Comparison of ENCODE assay signal across 20 cellular contexts in the genomic region with DNA sequence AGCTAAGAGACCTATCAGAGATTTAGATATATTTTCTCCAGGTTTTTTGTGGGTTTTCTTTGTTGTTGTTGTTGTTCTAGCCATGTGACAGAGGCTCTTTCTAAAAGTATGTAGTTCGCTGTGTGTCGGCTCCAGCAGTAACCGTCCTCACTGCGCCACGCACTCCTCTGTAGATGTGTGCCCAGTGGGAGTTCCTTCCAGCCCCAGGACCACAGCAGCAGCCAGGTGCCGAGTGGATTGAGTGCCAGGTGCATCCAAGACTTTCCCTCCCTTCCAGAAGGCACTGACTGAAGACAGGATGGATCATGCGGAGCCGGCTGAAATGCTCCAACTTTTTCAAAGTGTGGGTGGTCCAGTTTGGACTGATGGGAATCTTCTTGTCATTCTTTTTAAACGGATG. TPM values are rescaled to one million over a fixed set of nuclear protein-coding genes. Genes with fewer than 3 reads are reported as not detected.
A peak's percentile ranks its signal among the peaks of the same experiment; 100 is the strongest.
DNase-seq lines count a peak whose midpoint lies in the region; ATAC-seq, FAIRE-seq and TF ChIP-seq lines count a peak whose summit lies in the region.
"Had no signal": no experiment of that assay in that cellular context is flagged by ENCODE, and none has a peak within 500 bp of the region (broad histone marks: within the 10 kb centered on the region; RNA-seq: fewer than 3 reads in every experiment).

No MANE protein-coding gene starts in this region.

- no peak overlapping the region for H3K4me2 ChIP-seq in HepG2 (ENCODE audit: low read depth, low read length)
- H3K4me2 ChIP-seq: BLaER1 had no signal

- no peak for TF ChIP-seq CTCF in MCF 10A (IDR thresholded peaks at IDR 0.05; ENCODE audit: unreplicated experiment)
- TF ChIP-seq CTCF in breast epithelium (IDR thresholded peaks at IDR 0.05): no peak
- no peak for TF ChIP-seq CTCF in Panc1 (IDR thresholded peaks at IDR 0.05)
- TF ChIP-seq CTCF in HepG2 (CRISPR knock-in tag; IDR thresholded peaks at IDR 0.05): no peak
- no peak for TF ChIP-seq CTCF in type B pancreatic cell (conservative IDR thresholded peaks at IDR 0.05)

- H3K4me1 Mint-ChIP-seq in MCF 10A (ENCODE audit: insufficient read depth, unreplicated experiment) (no peaks in the 10 kb centered on the region), type B pancreatic cell (ENCODE audit: unreplicated experiment) (peaks cover 3% of the 10 kb centered on the region)

- H2AFZ ChIP-seq in HepG2 (ENCODE audit: low read length): no peak overlapping the region

- TF ChIP-seq EP300 in HepG2 (IDR thresholded peaks at IDR 0.05; ENCODE audit: low read depth in 2 of 2, low read length in 2 of 2): no peak
- no peak for TF ChIP-seq EP300 in HepG2 (CRISPR knock-in tag; IDR thresholded peaks at IDR 0.05; ENCODE audit: borderline replicate concordance)

- H3K4me3 Mint-ChIP-seq in MCF 10A (ENCODE audit: unreplicated experiment): no peak overlapping the region
- no peak overlapping the region for H3K4me3 Mint-ChIP-seq in type B pancreatic cell

- no peak overlapping the region for H3K4me3 ChIP-seq in breast epithelium
- no peak overlapping the region for H3K4me3 ChIP-seq in Panc1 (ENCODE audit: low read depth in 2 of 2, low read length in 2 of 2)
- H3K4me3 ChIP-seq in HepG2 (replicated peaks in 1 of 3; ENCODE audit: insufficient read depth in 1 of 3, low read depth in 2 of 3, low read length in 3 of 3): no peak overlapping the region
- no peak overlapping the region for H3K4me3 ChIP-seq in small intestine (ENCODE audit: low read depth in 1 of 2, low read length in 2 of 2)
- H3K4me3 ChIP-seq: BLaER1, SJCRH30 had no signal

- H3K27me3 ChIP-seq in breast epithelium (no peaks in the 10 kb centered on the region), Panc1 (ENCODE audit: control insufficient read depth, insufficient read depth, low read length) (no peaks in the 10 kb centered on the region), HepG2 (ENCODE audit: control insufficient read depth in 1 of 2, insufficient read depth in 2 of 2, low read length in 2 of 2) (peaks cover 0 to 14% of the 10 kb centered on the region in 2 experiments; a peak in 3 of 5 replicates), small intestine (ENCODE audit: control insufficient read depth in 2 of 2, insufficient read depth in 2 of 2, low read length in 2 of 2) (peaks cover 0 to 4% of the 10 kb centered on the region in 2 donors)
- H3K27me3 ChIP-seq: SJCRH30 had no signal

- no peaks in the 10 kb centered on the region for H3K9me3 Mint-ChIP-seq in MCF 10A (ENCODE audit: unreplicated experiment)
- no peaks in the 10 kb centered on the region for H3K9me3 Mint-ChIP-seq in type B pancreatic cell

- in situ Hi-C loops in Panc1 (cut with HindIII; ENCODE audit: low pct_unique_long_range_greater_than_20kb, low sequenced_read_pairs) (no loop called here), HepG2 (cut with HindIII; ENCODE audit: extremely low pct_ligation_motif_present, low pct_unique_long_range_greater_than_20kb) (no loop called here)

- H3K27me3 Mint-ChIP-seq in MCF 10A (ENCODE audit: insufficient read depth, unreplicated experiment) (no peaks in the 10 kb centered on the region), type B pancreatic cell (peaks cover 6% of the 10 kb centered on the region)

- H3K27ac Mint-ChIP-seq in MCF 10A (ENCODE audit: low read depth, unreplicated experiment) (no peak overlapping the region), type B pancreatic cell (no peak overlapping the region)

- H3K4me1 ChIP-seq in breast epithelium (no peaks in the 10 kb centered on the region), Panc1 (ENCODE audit: control insufficient read depth, insufficient read depth, low read length) (no peaks in the 10 kb centered on the region), HepG2 (ENCODE audit: insufficient read depth, low read length) (no peaks in the 10 kb centered on the region), small intestine (ENCODE audit: control insufficient read depth in 2 of 2, insufficient read depth in 1 of 2, low read depth in 1 of 2, low read length in 1 of 2) (no peaks in the 10 kb centered on the region)
- H3K4me1 ChIP-seq: SJCRH30 had no signal

- POLR2A ChIA-PET in MCF 10A (lab: Yijun Ruan, JAX): no interaction called here
- POLR2A ChIA-PET in Panc1 (lab: Charles Lee): no interaction called here
- POLR2A ChIA-PET in HepG2 (lab: Yijun Ruan, JAX): no interaction called here

- H3K36me3 ChIP-seq in breast epithelium (no peaks in the 10 kb centered on the region), Panc1 (ENCODE audit: control insufficient read depth, insufficient read depth, low read length) (no peaks in the 10 kb centered on the region), HepG2 (replicated peaks in 1 of 2; ENCODE audit: control insufficient read depth in 1 of 2, insufficient read depth in 2 of 2, low read length in 2 of 2) (peaks cover 3 to 33% of the 10 kb centered on the region in 2 experiments; a peak in 3 of 5 replicates), small intestine (ENCODE audit: control insufficient read depth in 2 of 2, insufficient read depth in 2 of 2, low read length in 2 of 2) (peaks cover 9 to 25% of the 10 kb centered on the region in 2 donors)
- H3K36me3 ChIP-seq: SJCRH30 had no signal

- intact Hi-C loops in MCF 10A (cut with micrococcal nuclease) (no loop called here), breast epithelium (cut with DNase I; ENCODE audit: low total_unique reads) (no loop called here), Panc1 (cut with micrococcal nuclease; ENCODE audit: unreplicated experiment) (no loop called here), HepG2 (cut with micrococcal nuclease; ENCODE audit: unreplicated experiment) (no loop called here)

- FAIRE-seq in HepG2 (lab: Jason Lieb, UNC) (no peak), small intestine (lab: Jason Lieb, UNC) (no peak)

- CTCF ChIA-PET in MCF 10A (lab: Yijun Ruan, JAX): interaction anchor here (0.7 to 1.8 kb wide), 4 partner anchors 9 to 70 kb away, joined by 3 to 5 read pairs (median 4); no protein-coding TSS in a partner anchor
- CTCF ChIA-PET in Panc1 (lab: Charles Lee): no interaction called here
- CTCF ChIA-PET in HepG2 (lab: Yijun Ruan, JAX; ENCODE audit: low intra/inter-chr PET ratio, low total read pairs): no interaction called here

- no peak overlapping the region for H3K9ac ChIP-seq in HepG2 (ENCODE audit: insufficient read depth, low read depth, low read length)
- H3K9ac ChIP-seq: BLaER1 had no signal

- no peak for TF ChIP-seq RAD21 in HepG2 (CRISPR knock-in tag; IDR thresholded peaks at IDR 0.05)

- DNase-seq in MCF 10A (ENCODE audit: unreplicated experiment) (no peak), breast epithelium (ENCODE audit: low spot score in 2 of 2) (no peak), Panc1 (ENCODE audit: low read depth, low spot score) (no peak), HepG2 (ENCODE audit: low spot score) (no peak), type B pancreatic cell (ENCODE audit: extremely low spot score, unreplicated experiment) (peak; percentile 29), NK-92 (lab: John Stamatoyannopoulos, UW; ENCODE audit: unreplicated experiment) (no peak), small intestine (no peak), DMS53 (lab: John Stamatoyannopoulos, UW) (no peak)
- DNase-seq: COR-L47, DMS79, GDM1, GOT3, Karpas-422, NCI-H187 treated with DMSO at 0.1 percent for 48 hours, NCI-H510A, NCI-H82 had no signal

- H3K79me2 ChIP-seq in HepG2 (ENCODE audit: insufficient read depth, low read length): no peaks in the 10 kb centered on the region

- 97% methylated on average over 9 of the region's 9 CpGs for WGBS in HepG2 (ENCODE audit: low lambda C conversion rate)
- 90 to 95% (median 91%) methylated on average over 9 of the region's 9 CpGs for WGBS in small intestine, 3 donors

- TF ChIP-seq POLR2A in breast epithelium (IDR thresholded peaks at IDR 0.05): no peak
- no peak for TF ChIP-seq POLR2A in HepG2 (IDR thresholded peaks at IDR 0.05; ENCODE audit: insufficient read depth in 1 of 2, low read depth in 2 of 2, low read length in 2 of 2)

- BruUV-seq in MCF 10A (replicated peaks; lab: Mats Ljungman, UMichigan) (TSS peak; percentile 79), Panc1 (replicated peaks; lab: Mats Ljungman, UMichigan) (TSS peak; percentile 88), HepG2 (replicated peaks; lab: Mats Ljungman, UMichigan) (TSS peak; percentile 41)

- H4K20me1 ChIP-seq in HepG2 (ENCODE audit: insufficient read depth, low read length): no peaks in the 10 kb centered on the region

- no peaks in the 10 kb centered on the region for H3K9me3 ChIP-seq in breast epithelium
- no peaks in the 10 kb centered on the region for H3K9me3 ChIP-seq in Panc1 (ENCODE audit: control insufficient read depth, insufficient read depth, low read depth, low read length)
- no peaks in the 10 kb centered on the region for H3K9me3 ChIP-seq in HepG2 (ENCODE audit: low read length)
- H3K9me3 ChIP-seq in small intestine (ENCODE audit: control insufficient read depth, low read depth): no peaks in the 10 kb centered on the region
- H3K9me3 ChIP-seq: BLaER1, SJCRH30 had no signal

- H3K27ac ChIP-seq in breast epithelium (no peak overlapping the region), Panc1 (ENCODE audit: low read length) (no peak overlapping the region), HepG2 (ENCODE audit: extremely low read length, insufficient read depth, low read length) (no peak overlapping the region), small intestine (ENCODE audit: low read depth in 1 of 2, low read length in 1 of 2) (no peak overlapping the region)
- H3K27ac ChIP-seq: 22Rv1, BLaER1 had no signal

- H3K36me3 Mint-ChIP-seq in MCF 10A (ENCODE audit: insufficient read depth, unreplicated experiment) (peaks cover 25% of the 10 kb centered on the region), type B pancreatic cell (peaks cover 12% of the 10 kb centered on the region)

- ATAC-seq in Panc1: no peak
- no peak for ATAC-seq in HepG2

RNA-seq across cellular contexts. Expression of gene WDR86, which starts 31.8 kb away (rescaled TPM):
- total RNA-seq in MCF 10A (2022) (not detected in 2 replicates), breast epithelium (10 to 100 TPM; 15.5 to 61.5 (median 57.0) TPM), Panc1 (2021; ENCODE audit: unreplicated experiment) (0.72 TPM), HepG2 (2016; rRNA removed; fragmentation: Illumina TruSeq; extraction: Trizol) (0.11 TPM in 1 of 2 replicates, not detected in the other), type B pancreatic cell (ENCODE audit: low replicate concordance) (13.0 and 83.0 TPM in 2 replicates)
- 1.2 TPM for polyA plus RNA-seq in Panc1 (2012; ENCODE audit: insufficient read length)
- total RNA-seq in HepG2 (2016; cell fraction: cytosol; rRNA removed; fragmentation: Illumina TruSeq; extraction: Trizol; ENCODE audit: low read depth): not detected in 2 replicates
- total RNA-seq in HepG2 (2016; cell fraction: insoluble cytoplasmic fraction; rRNA removed; fragmentation: Illumina TruSeq; extraction: Trizol): not detected in 2 replicates
- 0.24 TPM in 1 of 2 replicates, not detected in the other for total RNA-seq in HepG2 (2016; cell fraction: membrane; rRNA removed; fragmentation: Illumina TruSeq; extraction: Trizol)
- total RNA-seq in HepG2 (2016; cell fraction: nucleus; rRNA removed; fragmentation: Illumina TruSeq; extraction: Trizol): 0.50 TPM in 1 of 2 replicates, not detected in the other
- polyA plus RNA-seq in HepG2 (2011; rRNA removed) (2.9 and 4.3 TPM in 2 replicates), small intestine (1 to 10 TPM in 2 of 3 donors, not detected in 1; 1.1 to 1.8 TPM)
- 1.2 and 2.5 TPM in 2 replicates for polyA plus RNA-seq in HepG2 (2011; cell fraction: cytosol; rRNA removed)
- polyA plus RNA-seq in HepG2 (2011; cell fraction: nucleus; rRNA removed): 22.1 and 28.5 TPM in 2 replicates
- 1.7 and 1.9 TPM in 2 replicates for polyA plus RNA-seq in HepG2 (2012)
- polyA plus RNA-seq in HepG2 (2016; cell fraction: cytosol; fragmentation: Illumina TruSeq; extraction: Trizol; ENCODE audit: low read depth): 0.14 TPM in 1 of 2 replicates, not detected in the other
- polyA plus RNA-seq in HepG2 (2016; cell fraction: insoluble cytoplasmic fraction; fragmentation: Illumina TruSeq; extraction: Trizol; ENCODE audit: low read depth): not detected in 2 replicates
- polyA plus RNA-seq in HepG2 (2016; cell fraction: membrane; fragmentation: Illumina TruSeq; extraction: Trizol; ENCODE audit: low read depth): 0.15 and 0.16 TPM in 2 replicates
- polyA plus RNA-seq in HepG2 (2016; cell fraction: nucleus; fragmentation: Illumina TruSeq; extraction: Trizol; ENCODE audit: insufficient read depth, low read depth): 0.61 TPM in 1 of 2 replicates, not detected in the other
- polyA minus RNA-seq in HepG2 (2011; rRNA and poly(A)+ RNA removed; ENCODE audit: low replicate concordance): 3.2 TPM in 1 of 2 replicates, not detected in the other
- polyA minus RNA-seq in HepG2 (2011; cell fraction: cytosol; rRNA and poly(A)+ RNA removed): 0.59 and 1.6 TPM in 2 replicates
- polyA minus RNA-seq in HepG2 (2011; cell fraction: nucleus; rRNA and poly(A)+ RNA removed): 5.0 TPM in 2 replicates
- total RNA-seq: RPMI7951 had no signal

RNA-seq across cellular contexts. Expression of gene NUB1, which starts 36.4 kb away (rescaled TPM):
- 53.3 and 59.6 TPM in 2 replicates for total RNA-seq in MCF 10A (2022)
- total RNA-seq in breast epithelium: 10 to 100 TPM; 61.9 to 71.7 (median 62.7) TPM
- 50.5 TPM for total RNA-seq in Panc1 (2021; ENCODE audit: unreplicated experiment)
- 41.4 TPM for polyA plus RNA-seq in Panc1 (2012; ENCODE audit: insufficient read length)
- total RNA-seq in HepG2 (2016; rRNA removed; fragmentation: Illumina TruSeq; extraction: Trizol): 37.0 and 47.3 TPM in 2 replicates
- total RNA-seq in HepG2 (2016; cell fraction: cytosol; rRNA removed; fragmentation: Illumina TruSeq; extraction: Trizol; ENCODE audit: low read depth): 4.7 and 6.0 TPM in 2 replicates
- total RNA-seq in HepG2 (2016; cell fraction: insoluble cytoplasmic fraction; rRNA removed; fragmentation: Illumina TruSeq; extraction: Trizol): 35.2 and 42.6 TPM in 2 replicates
- 10.8 and 12.6 TPM in 2 replicates for total RNA-seq in HepG2 (2016; cell fraction: membrane; rRNA removed; fragmentation: Illumina TruSeq; extraction: Trizol)
- 18.9 and 20.1 TPM in 2 replicates for total RNA-seq in HepG2 (2016; cell fraction: nucleus; rRNA removed; fragmentation: Illumina TruSeq; extraction: Trizol)
- 26.0 and 27.1 TPM in 2 replicates for polyA plus RNA-seq in HepG2 (2011; rRNA removed)
- 19.1 and 22.8 TPM in 2 replicates for polyA plus RNA-seq in HepG2 (2011; cell fraction: cytosol; rRNA removed)
- 33.3 and 38.5 TPM in 2 replicates for polyA plus RNA-seq in HepG2 (2011; cell fraction: nucleus; rRNA removed)
- polyA plus RNA-seq in HepG2 (2012): 42.2 and 43.6 TPM in 2 replicates
- polyA plus RNA-seq in HepG2 (2016; cell fraction: cytosol; fragmentation: Illumina TruSeq; extraction: Trizol; ENCODE audit: low read depth): 2.7 and 3.1 TPM in 2 replicates
- 47.8 and 54.9 TPM in 2 replicates for polyA plus RNA-seq in HepG2 (2016; cell fraction: insoluble cytoplasmic fraction; fragmentation: Illumina TruSeq; extraction: Trizol; ENCODE audit: low read depth)
- polyA plus RNA-seq in HepG2 (2016; cell fraction: membrane; fragmentation: Illumina TruSeq; extraction: Trizol; ENCODE audit: low read depth): 6.4 and 6.9 TPM in 2 replicates
- polyA plus RNA-seq in HepG2 (2016; cell fraction: nucleus; fragmentation: Illumina TruSeq; extraction: Trizol; ENCODE audit: insufficient read depth, low read depth): 27.0 and 28.5 TPM in 2 replicates
- 32.1 and 35.9 TPM in 2 replicates for polyA minus RNA-seq in HepG2 (2011; rRNA and poly(A)+ RNA removed; ENCODE audit: low replicate concordance)
- 22.8 and 23.4 TPM in 2 replicates for polyA minus RNA-seq in HepG2 (2011; cell fraction: cytosol; rRNA and poly(A)+ RNA removed)
- polyA minus RNA-seq in HepG2 (2011; cell fraction: nucleus; rRNA and poly(A)+ RNA removed): 31.8 and 46.1 TPM in 2 replicates
- total RNA-seq in type B pancreatic cell (ENCODE audit: low replicate concordance): 49.3 and 54.3 TPM in 2 replicates
- polyA plus RNA-seq in small intestine: 10 to 100 TPM; 37.4 to 70.8 (median 62.8) TPM
